14 cellular contexts compared by ENCODE assay signal in the genomic region with DNA sequence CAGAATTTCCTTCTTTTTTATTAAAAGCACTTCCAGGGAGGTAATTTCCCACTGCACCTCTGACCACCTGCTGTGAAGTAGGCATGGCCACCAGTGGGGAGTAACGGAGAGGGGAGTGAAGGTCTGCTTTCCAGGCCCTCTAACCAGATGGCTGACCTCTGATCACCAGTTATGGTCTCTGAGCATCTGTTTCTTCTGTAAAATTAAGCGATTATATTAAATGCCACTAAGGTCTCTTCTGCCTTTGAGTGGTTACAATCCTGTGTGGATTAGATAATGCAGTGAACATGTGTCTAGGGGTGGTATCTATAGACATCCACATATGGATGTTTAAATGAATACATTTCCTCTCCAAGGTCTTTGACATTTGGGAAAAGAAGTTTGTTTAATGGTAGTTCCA.
DNase-seq lines count a peak whose midpoint lies in the region; ATAC-seq and TF ChIP-seq lines count a peak whose summit lies in the region.
"Had no signal": no experiment of that assay in that cellular context is flagged by ENCODE, and none has a peak within 500 bp of the region (broad histone marks: within the 10 kb centered on the region; RNA-seq: fewer than 3 reads in every experiment).

No MANE protein-coding gene starts in this region.

- peaks cover 11% of the 10 kb centered on the region for H3K36me3 Mint-ChIP-seq in glutamatergic neuron (ENCODE audit: unreplicated experiment)
- no peaks in the 10 kb centered on the region for H3K36me3 Mint-ChIP-seq in activated naive CD8-positive, alpha-beta T cell treated with anti-CD3 and anti-CD28 coated beads, Interleukin-2, amount 50 U/mL, for 24 hours (ENCODE audit: low read depth)
- H3K36me3 Mint-ChIP-seq: CD8-positive, alpha-beta T cell had no signal

- peaks cover 10% of the 10 kb centered on the region for H3K9me3 Mint-ChIP-seq in glutamatergic neuron (ENCODE audit: unreplicated experiment)
- no peaks in the 10 kb centered on the region for H3K9me3 Mint-ChIP-seq in activated naive CD8-positive, alpha-beta T cell treated with anti-CD3 and anti-CD28 coated beads, Interleukin-2, amount 50 U/mL, for 24 hours
- H3K9me3 Mint-ChIP-seq: CD8-positive, alpha-beta T cell had no signal

- peak; percentile 39 for DNase-seq in BE2C
- peak; percentile 91 for DNase-seq in NCI-H524 treated with DMSO at 0.1 percent for 48 hours (lab: John Stamatoyannopoulos, UW)
- peak; percentile 88 for DNase-seq in SK-N-DZ (ENCODE audit: low spot score)
- DNase-seq in glutamatergic neuron: no peak
- no peak for DNase-seq in NCI-H1930 (lab: John Stamatoyannopoulos, UW)
- no peak for DNase-seq in activated naive CD8-positive, alpha-beta T cell treated with anti-CD3 and anti-CD28 coated beads, Interleukin-2, amount 50 U/mL, for 24 hours
- DNase-seq: CD8-positive, alpha-beta T cell; DMS153; DMS79; GDM1; GM23248 had no signal

- H3K4me1 ChIP-seq in BE2C: peaks cover 3% of the 10 kb centered on the region; the same call in 1 of the 2 replicates
- H3K4me1 ChIP-seq: HAP-1 had no signal

- H3K27ac Mint-ChIP-seq in glutamatergic neuron (ENCODE audit: unreplicated experiment): peak overlapping the region; percentile 52
- no peak overlapping the region for H3K27ac Mint-ChIP-seq in activated naive CD8-positive, alpha-beta T cell treated with anti-CD3 and anti-CD28 coated beads, Interleukin-2, amount 50 U/mL, for 24 hours
- H3K27ac Mint-ChIP-seq: CD8-positive, alpha-beta T cell had no signal

- no peaks in the 10 kb centered on the region for H3K36me3 ChIP-seq in BE2C
- H3K36me3 ChIP-seq: BLaER1 treated with 17β-estradiol and CSF1 and Interleukin-3, amounts not matched to agents 10 nM and 100 nM; HAP-1 had no signal

- no peak for ATAC-seq in HG03342 (IDR thresholded peaks at IDR 0.05; ENCODE audit: unreplicated experiment)
- ATAC-seq in activated naive CD8-positive, alpha-beta T cell treated with anti-CD3 and anti-CD28 coated beads, Interleukin-2, amount 50 U/mL, for 24 hours: no peak
- ATAC-seq: CD8-positive, alpha-beta T cell had no signal

- no peaks in the 10 kb centered on the region for H3K9me3 ChIP-seq in BE2C
- H3K9me3 ChIP-seq: HAP-1 had no signal

- H3K27me3 ChIP-seq in BE2C: no peaks in the 10 kb centered on the region
- H3K27me3 ChIP-seq: BLaER1 treated with 17β-estradiol and CSF1 and Interleukin-3, amounts not matched to agents 10 nM and 100 nM had no signal

- peaks cover 5% of the 10 kb centered on the region for H3K27me3 Mint-ChIP-seq in glutamatergic neuron (ENCODE audit: unreplicated experiment)
- H3K27me3 Mint-ChIP-seq in activated naive CD8-positive, alpha-beta T cell treated with anti-CD3 and anti-CD28 coated beads, Interleukin-2, amount 50 U/mL, for 24 hours: peaks cover 12% of the 10 kb centered on the region

- no peak overlapping the region for H3K4me3 ChIP-seq in BE2C (ENCODE audit: low read depth, low read length)
- H3K4me3 ChIP-seq: BLaER1 treated with 17β-estradiol and CSF1 and Interleukin-3, amounts not matched to agents 10 nM and 100 nM; GM23248; HAP-1 had no signal

- no peak for TF ChIP-seq CTCF in BE2C (IDR thresholded peaks at IDR 0.05; ENCODE audit: low read depth, low read length)
- no peak for TF ChIP-seq CTCF in glutamatergic neuron (IDR thresholded peaks at IDR 0.05; ENCODE audit: partially characterized antibody, unreplicated experiment)

- no peak overlapping the region for H3K4me3 Mint-ChIP-seq in glutamatergic neuron (ENCODE audit: unreplicated experiment)
- no peak overlapping the region for H3K4me3 Mint-ChIP-seq in activated naive CD8-positive, alpha-beta T cell treated with anti-CD3 and anti-CD28 coated beads, Interleukin-2, amount 50 U/mL, for 24 hours
- H3K4me3 Mint-ChIP-seq: CD8-positive, alpha-beta T cell had no signal

- peaks cover 31% of the 10 kb centered on the region for H3K4me1 Mint-ChIP-seq in glutamatergic neuron (ENCODE audit: low read depth, unreplicated experiment)
- H3K4me1 Mint-ChIP-seq in activated naive CD8-positive, alpha-beta T cell treated with anti-CD3 and anti-CD28 coated beads, Interleukin-2, amount 50 U/mL, for 24 hours: no peaks in the 10 kb centered on the region

Comparison
In these comparisons a context has a peak if more than half of its experiments do, and no peak if none do; other contexts are left out.
1. DNase-seq: peak in BE2C (single experiment), NCI-H524 treated with DMSO at 0.1 percent for 48 hours (single experiment) and SK-N-DZ (single experiment); none in glutamatergic neuron (single experiment), NCI-H1930 (0 of 2) and activated naive CD8-positive, alpha-beta T cell treated with anti-CD3 and anti-CD28 coated beads, Interleukin-2, amount 50 U/mL, for 24 hours (single experiment).